22 cellular contexts compared by ENCODE assay signal in genomic region chr4:118087366-118087765, GRCh38. TPM values are rescaled to one million over a fixed set of nuclear protein-coding genes. Genes with fewer than 3 reads are reported as not detected.
"Had no signal": no experiment of that assay in that cellular context is flagged by ENCODE, and none has a peak within 500 bp of the region (broad histone marks: within the 10 kb centered on the region; RNA-seq: fewer than 3 reads in every experiment).

No MANE protein-coding gene starts in this region.

- H3K27ac ChIP-seq: colonic mucosa, epithelial cell of prostate, neutrophil, pancreas, psoas muscle, right atrium auricular region, upper lobe of left lung had no signal

- H3K9me3 ChIP-seq: colonic mucosa, neutrophil, pancreas, psoas muscle, right atrium auricular region, upper lobe of left lung had no signal

- DNase-seq: activated CD8-positive, alpha-beta memory T cell treated with anti-CD3 and anti-CD28 coated beads for 24 hours; activated CD8-positive, alpha-beta memory T cell treated with anti-CD3 and anti-CD28 coated beads, Interleukin-2, amount 50 U/mL, for 4 hours; activated naive CD4-positive, alpha-beta T cell; activated naive CD8-positive, alpha-beta T cell treated with anti-CD3 and anti-CD28 coated beads for 36 hours; activated T-cell treated with anti-CD3 and anti-CD28 coated beads, Interleukin-2, amount 50 U/mL, for 24 hours; colonic mucosa; kidney; mammary epithelial cell; midbrain; natural killer cell; pancreas; psoas muscle; stimulated activated CD4-positive, alpha-beta T cell treated with anti-CD3 and anti-CD28 coated beads, Interleukin-4, amount 100 ng/mL, for 24 hours; stimulated activated naive CD4-positive, alpha-beta T cell treated with Interleukin-2 at 50 U/mL for 16 hours; T-helper 9 cell; upper lobe of left lung had no signal

- H3K36me3 ChIP-seq: colonic mucosa, neutrophil, pancreas, right atrium auricular region, upper lobe of left lung had no signal

- H3K4me1 ChIP-seq: colonic mucosa, pancreas, psoas muscle, right atrium auricular region, upper lobe of left lung had no signal

- H3K4me3 ChIP-seq: colonic mucosa, pancreas, psoas muscle, right atrium auricular region, upper lobe of left lung had no signal

- ATAC-seq: activated T-helper 17 cell treated with anti-CD3 and anti-CD28 coated beads, Interleukin-2, amount 50 U/mL, for 72 hours; left lobe of liver; natural killer cell; pancreas; psoas muscle had no signal

- H3K27me3 ChIP-seq: colonic mucosa, neutrophil, pancreas, right atrium auricular region, upper lobe of left lung had no signal

RNA-seq across cellular contexts. Expression of gene NDST3, which starts 53.1 kb away (rescaled TPM):
- total RNA-seq: activated naive CD8-positive, alpha-beta T cell treated with anti-CD3 and anti-CD28 coated beads for 36 hours; activated T-helper 17 cell treated with anti-CD3 and anti-CD28 coated beads, Interleukin-2, amount 50 U/mL, for 72 hours; colonic mucosa; mammary epithelial cell; natural killer cell; pancreas; psoas muscle; T-helper 1 cell treated with Interleukin-12 subunit alpha and Interleukin-12 subunit beta and Interleukin-4 antibody, amounts not matched to agents 30 ng/mL and 1 ng/mL, for 36 hours had no signal
- polyA plus RNA-seq: mammary epithelial cell, psoas muscle had no signal
